9 cellular contexts compared by ENCODE assay signal in genomic region chr2:85523906-85524566, GRCh38. TPM values are rescaled to one million over a fixed set of nuclear protein-coding genes. Genes with fewer than 3 reads are reported as not detected.
DNase-seq lines count a peak whose midpoint lies in the region; ATAC-seq and TF ChIP-seq lines count a peak whose summit lies in the region.
"Had no signal": no experiment of that assay in that cellular context is flagged by ENCODE, and none has a peak within 500 bp of the region (broad histone marks: within the 10 kb centered on the region; RNA-seq: fewer than 3 reads in every experiment).

No MANE protein-coding gene starts in this region.

- H3K4me1 ChIP-seq in colonic mucosa (no peaks in the 10 kb centered on the region), muscle layer of colon (ENCODE audit: insufficient read depth, low read length) (peaks cover 20% of the 10 kb centered on the region), transverse colon (peaks cover 17 to 31% (median 20%) of the 10 kb centered on the region in 4 donors)

- H3K27me3 ChIP-seq in colonic mucosa (no peaks in the 10 kb centered on the region), muscle layer of colon (ENCODE audit: control insufficient read depth in 1 of 2, insufficient read depth in 2 of 2, low read length in 2 of 2) (no peaks in the 10 kb centered on the region), transverse colon (no peaks in the 10 kb centered on the region)

- H3K27ac ChIP-seq in colonic mucosa (peak overlapping the region; percentile 2), muscle layer of colon (ENCODE audit: low read depth, low read length) (peak overlapping the region; percentile 69), transverse colon (peak overlapping the region; percentile 65 to 78 (median 69))

- in situ Hi-C loops in transverse colon (cut with MboI; ENCODE audit: low pct_ligation_motif_present in 1 of 4, low pct_unique_long_range_greater_than_20kb in 1 of 4, low sequenced_read_pairs in 3 of 4): no loop called here

- no peak for ATAC-seq in HG03521 (IDR thresholded peaks at IDR 0.05; ENCODE audit: unreplicated experiment)

- H3K9me3 ChIP-seq in colonic mucosa: no peaks in the 10 kb centered on the region
- H3K9me3 ChIP-seq in muscle layer of colon (ENCODE audit: low read length): no peaks in the 10 kb centered on the region
- H3K9me3 ChIP-seq in transverse colon: no peaks in the 10 kb centered on the region

- DNase-seq in NCI-H82 treated with DMSO at 0.1 percent for 48 hours (lab: John Stamatoyannopoulos, UW; ENCODE audit: unreplicated experiment) (peak; percentile 82), colonic mucosa (no peak), transverse colon (no peak), GM19238 (ENCODE audit: insufficient read length, low spot score) (no peak)
- no peak for DNase-seq in stimulated activated CD4-positive, alpha-beta T cell treated with anti-CD3 and anti-CD28 coated beads, Interleukin-1b, Interleukin-23, amount 100 ng/mL, for 48 hours
- DNase-seq: activated T-cell treated with anti-CD3 and anti-CD28 coated beads for 4 hours, NCI-H1694 had no signal

- H3K36me3 ChIP-seq in colonic mucosa (no peaks in the 10 kb centered on the region), muscle layer of colon (ENCODE audit: insufficient read depth, low read length) (no peaks in the 10 kb centered on the region), transverse colon (no peaks in the 10 kb centered on the region)

- H3K9ac ChIP-seq in colonic mucosa (ENCODE audit: low read depth in 2 of 2, low read length in 2 of 2): peak overlapping the region in 1 of 2 donors; percentile 62
- no peak overlapping the region for H3K9ac ChIP-seq in muscle layer of colon (ENCODE audit: low read length)

- no peak for TF ChIP-seq POLR2A in transverse colon (IDR thresholded peaks at IDR 0.05)

- intact Hi-C loops in colonic mucosa (cut with DNase I) (no loop called here), transverse colon (cut with DNase I; ENCODE audit: low total_unique reads) (no loop called here)

- H3K4me3 ChIP-seq in colonic mucosa (no peak overlapping the region), muscle layer of colon (ENCODE audit: low read depth in 1 of 2, low read length in 2 of 2) (peak overlapping the region in 1 of 2 donors; percentile 6), transverse colon (no peak overlapping the region)

- no peak for TF ChIP-seq EP300 in transverse colon (IDR thresholded peaks at IDR 0.05; ENCODE audit: low read depth)

- 24 to 50% methylated on average over 6 to 9 of the region's 9 CpGs for WGBS in transverse colon (ENCODE audit: low coverage in 1 of 2), 2 donors

- TF ChIP-seq CTCF in colonic mucosa (IDR thresholded peaks at IDR 0.05): no peak
- TF ChIP-seq CTCF in transverse colon (IDR thresholded peaks at IDR 0.05): no peak

RNA-seq across cellular contexts. Expression of gene MAT2A, which starts 14.9 kb away (rescaled TPM):
- total RNA-seq in colonic mucosa: 100 to 1,000 TPM; 105 to 156 TPM
- total RNA-seq in transverse colon: 100 to 1,000 TPM in 3 of 4 donors, 10 to 100 TPM in 1; 66.2 to 185 (median 142) TPM

RNA-seq across cellular contexts. Expression of gene GGCX, which starts 37.3 kb away (rescaled TPM):
- total RNA-seq in colonic mucosa: 10 to 100 TPM; 25.7 to 49.9 TPM
- 10 to 100 TPM in 3 of 4 donors, 1 to 10 TPM in 1; 7.9 to 31.3 (median 23.5) TPM for total RNA-seq in transverse colon

RNA-seq across cellular contexts. Expression of gene VAMP8, which starts 53.4 kb away (rescaled TPM):
- total RNA-seq in colonic mucosa: 100 to 1,000 TPM; 185 to 222 TPM
- total RNA-seq in transverse colon: 100 to 1,000 TPM in 3 of 4 donors, 10 to 100 TPM in 1; 10.5 to 186 (median 147) TPM

Comparison
In these comparisons a context has a peak if more than half of its experiments do, and no peak if none do; other contexts are left out.
1. H3K27ac ChIP-seq: peak in every context shown above with its lines; median percentile 69 in muscle layer of colon; 69 in transverse colon; 2 in colonic mucosa.